ENCODE assay signal across 2 cellular contexts in genomic region chr20:43583982-43584432, GRCh38.
A peak's percentile ranks its signal among the peaks of the same experiment; 100 is the strongest.
TF ChIP-seq lines count a peak whose summit lies in the region.

No MANE protein-coding gene starts in this region.

TF ChIP-seq in IMR-90, 13 proteins besides CTCF, POLR2A, EP300 and RAD21:
- TF ChIP-seq NFE2L2 (IDR thresholded peaks at IDR 0.05; ENCODE audit: low read depth, low read length) (no peak), BHLHE40 (IDR thresholded peaks at IDR 0.05; ENCODE audit: low read depth, low read length) (peak; percentile 51; the same call in 1 of the 2 replicates), MXI1 (IDR thresholded peaks at IDR 0.05; ENCODE audit: borderline replicate concordance, low read depth, low read length) (peak; percentile 88), FOS (IDR thresholded peaks at IDR 0.05; ENCODE audit: low read depth, low read length) (peak; percentile 50; the same call in 1 of the 2 replicates), CEBPB (IDR thresholded peaks at IDR 0.05; ENCODE audit: low read depth, low read length) (peak; percentile 97), USF2 (IDR thresholded peaks at IDR 0.05; ENCODE audit: low read depth, low read length) (peak; percentile 56), RCOR1 (IDR thresholded peaks at IDR 0.05; ENCODE audit: insufficient replicate concordance, low read length) (peak; percentile 64), SMC3 (IDR thresholded peaks at IDR 0.05; ENCODE audit: low read depth, low read length) (0 out of 2 replicates have a peak, but pooled peaks have one; percentile 3), MAZ (IDR thresholded peaks at IDR 0.05; ENCODE audit: borderline replicate concordance, low read depth, low read length) (no peak)

TF ChIP-seq in HepG2, 621 proteins besides CTCF, POLR2A, EP300 and RAD21 (continues in another document):
- 0 out of 2 replicates have a peak, but pooled peaks have one; percentile 42 for TF ChIP-seq POGZ (CRISPR knock-in tag; IDR thresholded peaks at IDR 0.05)
- TF ChIP-seq, protein P1, sequence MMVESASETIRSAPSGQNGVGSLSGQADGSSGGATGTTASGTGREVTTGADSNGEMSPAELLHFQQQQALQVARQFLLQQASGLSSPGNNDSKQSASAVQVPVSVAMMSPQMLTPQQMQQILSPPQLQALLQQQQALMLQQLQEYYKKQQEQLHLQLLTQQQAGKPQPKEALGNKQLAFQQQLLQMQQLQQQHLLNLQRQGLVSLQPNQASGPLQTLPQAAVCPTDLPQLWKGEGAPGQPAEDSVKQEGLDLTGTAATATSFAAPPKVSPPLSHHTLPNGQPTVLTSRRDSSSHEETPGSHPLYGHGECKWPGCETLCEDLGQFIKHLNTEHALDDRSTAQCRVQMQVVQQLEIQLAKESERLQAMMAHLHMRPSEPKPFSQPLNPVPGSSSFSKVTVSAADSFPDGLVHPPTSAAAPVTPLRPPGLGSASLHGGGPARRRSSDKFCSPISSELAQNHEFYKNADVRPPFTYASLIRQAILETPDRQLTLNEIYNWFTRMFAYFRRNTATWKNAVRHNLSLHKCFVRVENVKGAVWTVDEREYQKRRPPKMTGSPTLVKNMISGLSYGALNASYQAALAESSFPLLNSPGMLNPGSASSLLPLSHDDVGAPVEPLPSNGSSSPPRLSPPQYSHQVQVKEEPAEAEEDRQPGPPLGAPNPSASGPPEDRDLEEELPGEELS (CRISPR knock-in tag; IDR thresholded peaks at IDR 0.05) = 0 out of 2 replicates have a peak, but pooled peaks have one; percentile 18
- 0 out of 2 replicates have a peak, but pooled peaks have one; percentile 29 for TF ChIP-seq SNAPC2 (CRISPR knock-in tag; IDR thresholded peaks at IDR 0.05)
- peak; percentile 93 for TF ChIP-seq CEBPB (IDR thresholded peaks at IDR 0.05; ENCODE audit: borderline replicate concordance, low read depth, low read length)
- TF ChIP-seq BHLHE40 (IDR thresholded peaks at IDR 0.05; ENCODE audit: low read length) = peak; percentile 52
- 0 out of 2 replicates have a peak, but pooled peaks have one; percentile 13 for TF ChIP-seq NR2F6 (IDR thresholded peaks at IDR 0.05)
- TF ChIP-seq NR2F6 (CRISPR knock-in tag; IDR thresholded peaks at IDR 0.05) = 0 out of 2 replicates have a peak, but pooled peaks have one; percentile 14
- TF ChIP-seq ZNF414 (CRISPR knock-in tag; IDR thresholded peaks at IDR 0.05) = peak; percentile 72; the same call in 1 of the 2 replicates
- TF ChIP-seq TGIF2 (CRISPR knock-in tag; IDR thresholded peaks at IDR 0.05) = peak; percentile 82; the same call in 1 of the 2 replicates
- TF ChIP-seq EHMT2 (IDR thresholded peaks at IDR 0.05; ENCODE audit: borderline replicate concordance, low read depth, low read length) = peak; percentile 51; the same call in 1 of the 2 replicates
- no peak for TF ChIP-seq ATRX (CRISPR knock-in tag; IDR thresholded peaks at IDR 0.05; ENCODE audit: borderline replicate concordance)
- no peak for TF ChIP-seq ZNF678 (CRISPR knock-in tag; IDR thresholded peaks at IDR 0.05)
- peak; percentile 80 for TF ChIP-seq FOXO1 (CRISPR knock-in tag; IDR thresholded peaks at IDR 0.05)
- TF ChIP-seq PHF21A (CRISPR knock-in tag; IDR thresholded peaks at IDR 0.05) = peak; percentile 69; the same call in 1 of the 2 replicates
- 0 out of 2 replicates have a peak, but pooled peaks have one; percentile 74 for TF ChIP-seq CBX5 (CRISPR knock-in tag; IDR thresholded peaks at IDR 0.05; ENCODE audit: borderline replicate concordance)
- TF ChIP-seq SMAD3 (CRISPR knock-in tag; IDR thresholded peaks at IDR 0.05) = peak; percentile 45
- TF ChIP-seq LCORL (IDR thresholded peaks at IDR 0.05) = peak; percentile 91
- peak; percentile 84 for TF ChIP-seq LCORL (CRISPR knock-in tag; IDR thresholded peaks at IDR 0.05)
- peak; percentile 19; the same call in 1 of the 2 replicates for TF ChIP-seq MIER3 (CRISPR knock-in tag; IDR thresholded peaks at IDR 0.05; ENCODE audit: borderline replicate concordance)
- no peak for TF ChIP-seq FIP1L1 (IDR thresholded peaks at IDR 0.05; ENCODE audit: borderline replicate concordance, insufficient read depth, low read depth, low read length)
- TF ChIP-seq ZBTB1 (CRISPR knock-in tag; IDR thresholded peaks at IDR 0.05; ENCODE audit: borderline replicate concordance) = no peak
- TF ChIP-seq ZNF563 (CRISPR knock-in tag; IDR thresholded peaks at IDR 0.05) = 0 out of 2 replicates have a peak, but pooled peaks have one; percentile 50
- TF ChIP-seq GATA4 (IDR thresholded peaks at IDR 0.05; ENCODE audit: borderline replicate concordance, low read depth) = 0 out of 2 replicates have a peak, but pooled peaks have one; percentile 40
- TF ChIP-seq XRCC5 (optimal IDR thresholded peaks at IDR 0.05; ENCODE audit: low read length) = peak; percentile 16
- TF ChIP-seq IKZF5 (CRISPR knock-in tag; IDR thresholded peaks at IDR 0.05) = peak; percentile 58; the same call in 1 of the 2 replicates
- TF ChIP-seq, protein P2, sequence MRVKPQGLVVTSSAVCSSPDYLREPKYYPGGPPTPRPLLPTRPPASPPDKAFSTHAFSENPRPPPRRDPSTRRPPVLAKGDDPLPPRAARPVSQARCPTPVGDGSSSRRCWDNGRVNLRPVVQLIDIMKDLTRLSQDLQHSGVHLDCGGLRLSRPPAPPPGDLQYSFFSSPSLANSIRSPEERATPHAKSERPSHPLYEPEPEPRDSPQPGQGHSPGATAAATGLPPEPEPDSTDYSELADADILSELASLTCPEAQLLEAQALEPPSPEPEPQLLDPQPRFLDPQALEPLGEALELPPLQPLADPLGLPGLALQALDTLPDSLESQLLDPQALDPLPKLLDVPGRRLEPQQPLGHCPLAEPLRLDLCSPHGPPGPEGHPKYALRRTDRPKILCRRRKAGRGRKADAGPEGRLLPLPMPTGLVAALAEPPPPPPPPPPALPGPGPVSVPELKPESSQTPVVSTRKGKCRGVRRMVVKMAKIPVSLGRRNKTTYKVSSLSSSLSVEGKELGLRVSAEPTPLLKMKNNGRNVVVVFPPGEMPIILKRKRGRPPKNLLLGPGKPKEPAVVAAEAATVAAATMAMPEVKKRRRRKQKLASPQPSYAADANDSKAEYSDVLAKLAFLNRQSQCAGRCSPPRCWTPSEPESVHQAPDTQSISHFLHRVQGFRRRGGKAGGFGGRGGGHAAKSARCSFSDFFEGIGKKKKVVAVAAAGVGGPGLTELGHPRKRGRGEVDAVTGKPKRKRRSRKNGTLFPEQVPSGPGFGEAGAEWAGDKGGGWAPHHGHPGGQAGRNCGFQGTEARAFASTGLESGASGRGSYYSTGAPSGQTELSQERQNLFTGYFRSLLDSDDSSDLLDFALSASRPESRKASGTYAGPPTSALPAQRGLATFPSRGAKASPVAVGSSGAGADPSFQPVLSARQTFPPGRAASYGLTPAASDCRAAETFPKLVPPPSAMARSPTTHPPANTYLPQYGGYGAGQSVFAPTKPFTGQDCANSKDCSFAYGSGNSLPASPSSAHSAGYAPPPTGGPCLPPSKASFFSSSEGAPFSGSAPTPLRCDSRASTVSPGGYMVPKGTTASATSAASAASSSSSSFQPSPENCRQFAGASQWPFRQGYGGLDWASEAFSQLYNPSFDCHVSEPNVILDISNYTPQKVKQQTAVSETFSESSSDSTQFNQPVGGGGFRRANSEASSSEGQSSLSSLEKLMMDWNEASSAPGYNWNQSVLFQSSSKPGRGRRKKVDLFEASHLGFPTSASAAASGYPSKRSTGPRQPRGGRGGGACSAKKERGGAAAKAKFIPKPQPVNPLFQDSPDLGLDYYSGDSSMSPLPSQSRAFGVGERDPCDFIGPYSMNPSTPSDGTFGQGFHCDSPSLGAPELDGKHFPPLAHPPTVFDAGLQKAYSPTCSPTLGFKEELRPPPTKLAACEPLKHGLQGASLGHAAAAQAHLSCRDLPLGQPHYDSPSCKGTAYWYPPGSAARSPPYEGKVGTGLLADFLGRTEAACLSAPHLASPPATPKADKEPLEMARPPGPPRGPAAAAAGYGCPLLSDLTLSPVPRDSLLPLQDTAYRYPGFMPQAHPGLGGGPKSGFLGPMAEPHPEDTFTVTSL (CRISPR knock-in tag; IDR thresholded peaks at IDR 0.05; ENCODE audit: borderline replicate concordance) = peak; percentile 54; the same call in 1 of the 2 replicates
- TF ChIP-seq ZNF644 (CRISPR knock-in tag; IDR thresholded peaks at IDR 0.05; ENCODE audit: low read depth) = peak; percentile 55; the same call in 1 of the 2 replicates
- TF ChIP-seq, protein P3, sequence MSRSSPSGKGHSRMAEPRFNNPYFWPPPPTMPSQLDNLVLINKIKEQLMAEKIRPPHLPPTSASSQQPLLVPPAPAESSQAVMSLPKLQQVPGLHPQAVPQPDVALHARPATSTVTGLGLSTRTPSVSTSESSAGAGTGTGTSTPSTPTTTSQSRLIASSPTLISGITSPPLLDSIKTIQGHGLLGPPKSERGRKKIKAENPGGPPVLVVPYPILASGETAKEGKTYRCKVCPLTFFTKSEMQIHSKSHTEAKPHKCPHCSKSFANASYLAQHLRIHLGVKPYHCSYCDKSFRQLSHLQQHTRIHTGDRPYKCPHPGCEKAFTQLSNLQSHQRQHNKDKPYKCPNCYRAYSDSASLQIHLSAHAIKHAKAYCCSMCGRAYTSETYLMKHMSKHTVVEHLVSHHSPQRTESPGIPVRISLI (CRISPR knock-in tag; IDR thresholded peaks at IDR 0.05; ENCODE audit: borderline replicate concordance) = peak; percentile 65; the same call in 1 of the 2 replicates
- TF ChIP-seq, protein P4, sequence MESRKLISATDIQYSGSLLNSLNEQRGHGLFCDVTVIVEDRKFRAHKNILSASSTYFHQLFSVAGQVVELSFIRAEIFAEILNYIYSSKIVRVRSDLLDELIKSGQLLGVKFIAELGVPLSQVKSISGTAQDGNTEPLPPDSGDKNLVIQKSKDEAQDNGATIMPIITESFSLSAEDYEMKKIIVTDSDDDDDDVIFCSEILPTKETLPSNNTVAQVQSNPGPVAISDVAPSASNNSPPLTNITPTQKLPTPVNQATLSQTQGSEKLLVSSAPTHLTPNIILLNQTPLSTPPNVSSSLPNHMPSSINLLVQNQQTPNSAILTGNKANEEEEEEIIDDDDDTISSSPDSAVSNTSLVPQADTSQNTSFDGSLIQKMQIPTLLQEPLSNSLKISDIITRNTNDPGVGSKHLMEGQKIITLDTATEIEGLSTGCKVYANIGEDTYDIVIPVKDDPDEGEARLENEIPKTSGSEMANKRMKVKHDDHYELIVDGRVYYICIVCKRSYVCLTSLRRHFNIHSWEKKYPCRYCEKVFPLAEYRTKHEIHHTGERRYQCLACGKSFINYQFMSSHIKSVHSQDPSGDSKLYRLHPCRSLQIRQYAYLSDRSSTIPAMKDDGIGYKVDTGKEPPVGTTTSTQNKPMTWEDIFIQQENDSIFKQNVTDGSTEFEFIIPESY (CRISPR knock-in tag; IDR thresholded peaks at IDR 0.05) = peak; percentile 100
- peak; percentile 82 for TF ChIP-seq NFIC (IDR thresholded peaks at IDR 0.05; ENCODE audit: low read length)
- no peak for TF ChIP-seq ZNF616 (CRISPR knock-in tag; IDR thresholded peaks at IDR 0.05; ENCODE audit: low read depth)
- 0 out of 2 replicates have a peak, but pooled peaks have one; percentile 33 for TF ChIP-seq ZFP37 (CRISPR knock-in tag; IDR thresholded peaks at IDR 0.05; ENCODE audit: borderline replicate concordance)
- peak; percentile 53; the same call in 1 of the 2 replicates for TF ChIP-seq TFE3 (CRISPR knock-in tag; IDR thresholded peaks at IDR 0.05)
- TF ChIP-seq, protein P5, sequence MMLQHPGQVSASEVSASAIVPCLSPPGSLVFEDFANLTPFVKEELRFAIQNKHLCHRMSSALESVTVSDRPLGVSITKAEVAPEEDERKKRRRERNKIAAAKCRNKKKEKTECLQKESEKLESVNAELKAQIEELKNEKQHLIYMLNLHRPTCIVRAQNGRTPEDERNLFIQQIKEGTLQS (CRISPR knock-in tag; IDR thresholded peaks at IDR 0.05) = peak; percentile 50; the same call in 1 of the 2 replicates
- no peak for TF ChIP-seq ZSCAN25 (CRISPR knock-in tag; IDR thresholded peaks at IDR 0.05)
- TF ChIP-seq SKI (IDR thresholded peaks at IDR 0.05; ENCODE audit: partially characterized antibody) = peak; percentile 63
- peak; percentile 85 for TF ChIP-seq ZNF7 (CRISPR knock-in tag; IDR thresholded peaks at IDR 0.05)
